Comparison of ENCODE assay signal across 8 cellular contexts in genomic region chr17:63998050-63998720, GRCh38. TPM values are rescaled to one million over a fixed set of nuclear protein-coding genes. Genes with fewer than 3 reads are reported as not detected.
A peak's percentile ranks its signal among the peaks of the same experiment; 100 is the strongest.
DNase-seq lines count a peak whose midpoint lies in the region; ATAC-seq and TF ChIP-seq lines count a peak whose summit lies in the region.

TSS of gene PRR29 (plus strand) at chr17:63998351. CDS start at chr17:63998365, 14 bp downstream.

- ATAC-seq in activated CD4-positive, CD25-positive, alpha-beta regulatory T cell treated with anti-CD3 and anti-CD28 coated beads, Interleukin-2, amount 50 U/mL, for 24 hours: peak; percentile 78 to 83
- ATAC-seq in GM18517 (IDR thresholded peaks at IDR 0.05; ENCODE audit: unreplicated experiment): no peak

- no peaks in the 10 kb centered on the region for H3K9me3 ChIP-seq in BE2C

- TF ChIP-seq CTCF in BE2C (IDR thresholded peaks at IDR 0.05; ENCODE audit: low read depth, low read length) (no peak), GM20000 (IDR thresholded peaks at IDR 0.05; ENCODE audit: extremely low read depth, missing control alignments) (no peak)

- H3K4me1 ChIP-seq in BE2C: no peaks in the 10 kb centered on the region

- peak within 1 kb of the TSS; percentile 75 for H3K4me3 ChIP-seq in BE2C (ENCODE audit: low read depth, low read length)

- H3K27me3 ChIP-seq in BE2C: peaks cover 2% of the 10 kb centered on the region; the same call in 1 of the 2 replicates

- peaks cover 2% of the 10 kb centered on the region; the same call in 1 of the 2 replicates for H3K36me3 ChIP-seq in BE2C

- DNase-seq in BE2C: peak; percentile 89
- peak; percentile 89 for DNase-seq in GM20000 (ENCODE audit: low spot score)
- DNase-seq in NCI-H2029 (lab: John Stamatoyannopoulos, UW): peak; percentile 54
- peak; percentile 73 for DNase-seq in central memory CD4-positive, alpha-beta T cell
- peak; percentile 96 for DNase-seq in left kidney (ENCODE audit: low read depth, low spot score)
- peak; percentile 70 to 79 for DNase-seq in stimulated activated CD4-positive, alpha-beta T cell treated with anti-CD3 and anti-CD28 coated beads, Interleukin-2, amount 100 ng/mL, for 24 hours

RNA-seq across cellular contexts. Expression of gene PRR29, which starts in this region (rescaled TPM):
- 6.8 TPM for polyA plus RNA-seq in BE2C (2012; ENCODE audit: insufficient read depth, insufficient read length, low read depth)
